Comparison of ENCODE assay signal across 8 cellular contexts in genomic region chr19:39539165-39539518, GRCh38. TPM values are rescaled to one million over a fixed set of nuclear protein-coding genes. Genes with fewer than 3 reads are reported as not detected.
DNase-seq lines count a peak whose midpoint lies in the region; ATAC-seq and TF ChIP-seq lines count a peak whose summit lies in the region.

No MANE protein-coding gene starts in this region.

- no peaks in the 10 kb centered on the region for H3K27me3 ChIP-seq in ovary

- 1 to 2% (median 2%) methylated on average over 10 of the region's 10 CpGs for WGBS in ovary, 3 donors

- H3K4me3 ChIP-seq in epithelial cell of esophagus (ENCODE audit: low read length) = peak overlapping the region; percentile 88
- peak overlapping the region; percentile 60 for H3K4me3 ChIP-seq in ovary

- H3K4me1 ChIP-seq in ovary (ENCODE audit: insufficient read depth) = no peaks in the 10 kb centered on the region

- no peaks in the 10 kb centered on the region for H3K36me3 ChIP-seq in ovary

- peak; percentile 2 for ATAC-seq in GM21723 (IDR thresholded peaks at IDR 0.05; ENCODE audit: unreplicated experiment)
- ATAC-seq in GM21360 (IDR thresholded peaks at IDR 0.05; ENCODE audit: unreplicated experiment) = no peak

- no peak for TF ChIP-seq EP300 in ovary (IDR thresholded peaks at IDR 0.05)

- TF ChIP-seq CTCF in epithelial cell of esophagus (IDR thresholded peaks at IDR 0.05; ENCODE audit: insufficient read depth, low read depth, low read length, missing control alignments) (no peak), ovary (IDR thresholded peaks at IDR 0.05) (no peak)

- intact Hi-C loops in ovary (cut with DNase I) = loop anchor here (10.0 kb wide), 6 partner anchors 64 to 424 kb away; partner anchors contain the start of genes MED29 (in 1 of the 4), PAF1 (in 1 of the 4), SAMD4B (in 1 of the 4) and SUPT5H (in 1 of the 4)

- DNase-seq in RKO (ENCODE audit: low spot score) = peak; percentile 65
- DNase-seq in epithelial cell of esophagus (ENCODE audit: low read depth) = no peak
- DNase-seq in ovary = no peak
- no peak for DNase-seq in stimulated activated naive CD4-positive, alpha-beta T cell (lab: John Stamatoyannopoulos, UW)
- no peak for DNase-seq in NCI-H2107 treated with DMSO at 0.1 percent for 48 hours (lab: John Stamatoyannopoulos, UW; ENCODE audit: unreplicated experiment)
- DNase-seq in activated CD4-positive, CD25-positive, alpha-beta regulatory T cell (lab: John Stamatoyannopoulos, UW) = no peak

- no peaks in the 10 kb centered on the region for H3K9me3 ChIP-seq in ovary

- no peak for TF ChIP-seq POLR2A in ovary (IDR thresholded peaks at IDR 0.05)

- peak overlapping the region; percentile 88 to 93 for H3K27ac ChIP-seq in ovary

RNA-seq across cellular contexts. Expression of gene EID2, which starts 0.8 kb away (rescaled TPM):
- total RNA-seq in ovary = 10 to 100 TPM in 5 of 7 donors, 1 to 10 TPM in 2; 6.9 to 17.0 (median 13.1) TPM
- polyA plus RNA-seq in ovary = 10 to 100 TPM; 10.5 to 13.5 TPM

RNA-seq across cellular contexts. Expression of gene EID2B, which starts 6.5 kb away (rescaled TPM):
- total RNA-seq in ovary = 1 to 10 TPM; 3.1 to 7.0 (median 6.2) TPM
- polyA plus RNA-seq in ovary = 1 to 10 TPM; 2.3 to 7.5 TPM

RNA-seq across cellular contexts. Expression of gene SELENOV, which starts 24.2 kb away (rescaled TPM):
- total RNA-seq in ovary = under 1 TPM in 1 of 7 donors, not detected in 6; 0.27 TPM
- polyA plus RNA-seq in ovary = under 1 TPM in 1 of 2 donors, not detected in 1; 0.39 TPM

RNA-seq across cellular contexts. Expression of gene DLL3, which starts 40.4 kb away (rescaled TPM):
- total RNA-seq in ovary = under 1 TPM in 3 of 7 donors, not detected in 4; 0.10 to 0.33 (median 0.24) TPM
- under 1 TPM; 0.10 to 0.22 TPM for polyA plus RNA-seq in ovary

RNA-seq across cellular contexts. Expression of gene TIMM50, which starts 58.5 kb away (rescaled TPM):
- 10 to 100 TPM; 31.5 to 59.9 (median 51.4) TPM for total RNA-seq in ovary
- 10 to 100 TPM; 41.2 to 48.3 TPM for polyA plus RNA-seq in ovary
